In genomic region chr7:134343136-134343535, GRCh38 we compare ENCODE assay signal across 22 cellular contexts.
"Had no signal": no experiment of that assay in that cellular context is flagged by ENCODE, and none has a peak within 500 bp of the region (broad histone marks: within the 10 kb centered on the region; RNA-seq: fewer than 3 reads in every experiment).

No MANE protein-coding gene starts in this region.

- H2AFZ ChIP-seq: hepatocyte had no signal

- H3K27ac ChIP-seq: colonic mucosa, esophagus muscularis mucosa, foreskin keratinocyte, gastroesophageal sphincter, heart left ventricle, hepatocyte, left lung, lower lobe of right lung had no signal

- H3K27me3 ChIP-seq: colonic mucosa had no signal

- H3K79me2 ChIP-seq: hepatocyte had no signal

- DNase-seq: colonic mucosa; cortex of kidney; effector memory CD4-positive, alpha-beta T cell; foreskin keratinocyte; heart left ventricle; hypothalamus; immature natural killer cell; islet precursor cell; kidney; kidney glomerular epithelial cell; left lung; left ventricle myocardium superior; lower lobe of right lung; mesenchymal stem cell; mucosa of descending colon; naive B cell; naive thymus-derived CD8-positive, alpha-beta T cell had no signal

- H3K36me3 Mint-ChIP-seq: immature natural killer cell, mesothelial cell of epicardium had no signal

- H3K36me3 ChIP-seq: colonic mucosa, esophagus muscularis mucosa, gastroesophageal sphincter, heart left ventricle, left lung, lower lobe of right lung had no signal

- H3K4me3 Mint-ChIP-seq: dendritic cell treated with granulocyte-macrophage colony-stimulating factor and Interleukin-4, amounts not matched to agents 40 ng/mL and 50 ng/mL, for 4 days; immature natural killer cell; mesothelial cell of epicardium; naive B cell; naive thymus-derived CD8-positive, alpha-beta T cell had no signal

- H3K4me1 ChIP-seq: colonic mucosa, esophagus muscularis mucosa, foreskin keratinocyte, gastroesophageal sphincter, heart left ventricle, left lung, lower lobe of right lung had no signal

- H3K4me2 ChIP-seq: hepatocyte had no signal

- H3K9me3 ChIP-seq: colonic mucosa, esophagus muscularis mucosa, gastroesophageal sphincter, heart left ventricle, left lung, lower lobe of right lung, mucosa of descending colon had no signal

- ATAC-seq: foreskin keratinocyte; gastroesophageal sphincter; heart left ventricle; left lung; left ventricle myocardium superior; lower lobe of right lung; mucosa of descending colon; naive thymus-derived CD8-positive, alpha-beta T cell had no signal

- H3K4me3 ChIP-seq: colonic mucosa, esophagus muscularis mucosa, gastroesophageal sphincter, heart left ventricle, hepatocyte, left lung, lower lobe of right lung, mucosa of descending colon had no signal

- H3K27ac Mint-ChIP-seq: dendritic cell treated with granulocyte-macrophage colony-stimulating factor and Interleukin-4, amounts not matched to agents 40 ng/mL and 50 ng/mL, for 4 days; immature natural killer cell; naive thymus-derived CD8-positive, alpha-beta T cell had no signal

- H3K4me1 Mint-ChIP-seq: immature natural killer cell, naive B cell had no signal

- H3K9me3 Mint-ChIP-seq: dendritic cell treated with granulocyte-macrophage colony-stimulating factor and Interleukin-4, amounts not matched to agents 40 ng/mL and 50 ng/mL, for 4 days had no signal
